Comparison of ENCODE assay signal across 14 cellular contexts in genomic region chr4:31114821-31115220, GRCh38.
A peak's percentile ranks its signal among the peaks of the same experiment; 100 is the strongest.
DNase-seq lines count a peak whose midpoint lies in the region; ATAC-seq and TF ChIP-seq lines count a peak whose summit lies in the region.
"Had no signal": no experiment of that assay in that cellular context is flagged by ENCODE, and none has a peak within 500 bp of the region (broad histone marks: within the 10 kb centered on the region; RNA-seq: fewer than 3 reads in every experiment).

No MANE protein-coding gene starts in this region.

- no peak for TF ChIP-seq POLR2A in erythroblast (IDR thresholded peaks at IDR 0.05; ENCODE audit: low read length)

- H2BK12ac ChIP-seq in mesenchymal stem cell (ENCODE audit: low read length in 2 of 2), result no peak overlapping the region

- H3K4ac ChIP-seq in mesenchymal stem cell (ENCODE audit: low read depth in 1 of 2, low read length in 2 of 2), result no peak overlapping the region

- WGBS in mesenchymal stem cell, result 96% methylated on average over 5 of the region's 6 CpGs

- in situ Hi-C loops in brain microvascular endothelial cell (cut with HindIII; ENCODE audit: low pct_ligation_motif_present, low sequenced_read_pairs), result no loop called here

- peak overlapping the region; percentile 15 for H3K9ac ChIP-seq in mesenchymal stem cell (ENCODE audit: low read length)
- H3K9ac ChIP-seq: BLaER1 had no signal

- H4K91ac ChIP-seq in mesenchymal stem cell (ENCODE audit: low read length), result no peak overlapping the region

- H3K23ac ChIP-seq in mesenchymal stem cell (ENCODE audit: low read length in 2 of 2), result no peak overlapping the region

- no peak overlapping the region for H4K8ac ChIP-seq in mesenchymal stem cell (ENCODE audit: low read length)

- no peak overlapping the region for H3K27ac ChIP-seq in brain microvascular endothelial cell
- H3K27ac ChIP-seq in mesenchymal stem cell (ENCODE audit: low read length, poor library complexity, severe bottlenecking), result no peak overlapping the region
- H3K27ac ChIP-seq: 22Rv1, BLaER1 had no signal

- no peak for ATAC-seq in GM21367 (IDR thresholded peaks at IDR 0.05; ENCODE audit: unreplicated experiment)
- ATAC-seq in GM21737 (IDR thresholded peaks at IDR 0.05; ENCODE audit: unreplicated experiment), result no peak

- H2BK5ac ChIP-seq in mesenchymal stem cell (ENCODE audit: low read depth, low read length, poor library complexity, severe bottlenecking), result no peak overlapping the region

- no peak overlapping the region for H2AFZ ChIP-seq in mesenchymal stem cell (ENCODE audit: low read depth, low read length)

- no peak overlapping the region for H3K4me2 ChIP-seq in mesenchymal stem cell (ENCODE audit: low read length, poor library complexity, severe bottlenecking)
- H3K4me2 ChIP-seq: BLaER1 had no signal

- H3K4me3 ChIP-seq in brain microvascular endothelial cell (ENCODE audit: low read depth, low read length) (no peak overlapping the region), mesenchymal stem cell (ENCODE audit: insufficient read depth in 1 of 2, low read depth in 1 of 2, low read length in 2 of 2) (no peak overlapping the region)
- H3K4me3 ChIP-seq: BLaER1 had no signal

- no peak for TF ChIP-seq CTCF in brain microvascular endothelial cell (IDR thresholded peaks at IDR 0.05; ENCODE audit: low read depth, low read length, missing control alignments)

- H2AK5ac ChIP-seq in mesenchymal stem cell (ENCODE audit: low read length, severe bottlenecking), result no peak overlapping the region

- H2BK15ac ChIP-seq in mesenchymal stem cell (ENCODE audit: low read depth, poor library complexity, severe bottlenecking), result no peak overlapping the region

- no peak overlapping the region for H3K18ac ChIP-seq in mesenchymal stem cell (ENCODE audit: low read depth in 1 of 2, low read length in 2 of 2)

- H3K27me3 ChIP-seq in brain microvascular endothelial cell (replicated peaks) (no peaks in the 10 kb centered on the region), mesenchymal stem cell (ENCODE audit: control insufficient read depth in 1 of 2, insufficient read depth in 1 of 2, low read length in 2 of 2) (no peaks in the 10 kb centered on the region)
- H3K27me3 ChIP-seq: BLaER1 had no signal

- no peaks in the 10 kb centered on the region for H3K36me3 ChIP-seq in brain microvascular endothelial cell (replicated peaks)
- no peaks in the 10 kb centered on the region for H3K36me3 ChIP-seq in mesenchymal stem cell (ENCODE audit: control insufficient read depth in 1 of 2, insufficient read depth in 2 of 2, low read depth in 1 of 2, low read length in 2 of 2)
- H3K36me3 ChIP-seq: BLaER1 had no signal

- DNase-seq in Ammon's horn (ENCODE audit: low spot score), result peak; percentile 20
- peak; percentile 11 for DNase-seq in RPMI7951 (ENCODE audit: low read depth)
- peak; percentile 2 for DNase-seq in brain microvascular endothelial cell
- no peak for DNase-seq in mesenchymal stem cell
- DNase-seq in HT-29 (ENCODE audit: low spot score), result no peak
- DNase-seq in erythroblast (lab: John Stamatoyannopoulos, UW), result no peak
- DNase-seq: CD8-positive, alpha-beta memory T cell; DMS 273 treated with DMSO at 0.1 percent for 48 hours; HCEC 1CT; HFFc6 had no signal

- no peaks in the 10 kb centered on the region for H3K9me3 ChIP-seq in mesenchymal stem cell (ENCODE audit: control insufficient read depth, low read length)
- H3K9me3 ChIP-seq: BLaER1 had no signal

- H3K79me1 ChIP-seq in mesenchymal stem cell (replicated peaks; ENCODE audit: low read length, poor library complexity, severe bottlenecking), result no peaks in the 10 kb centered on the region

- no peaks in the 10 kb centered on the region for H3K4me1 ChIP-seq in mesenchymal stem cell (ENCODE audit: control insufficient read depth, insufficient read depth, low read depth, low read length)
- H3K4me1 ChIP-seq: BLaER1 had no signal

- no peak overlapping the region for H2BK120ac ChIP-seq in mesenchymal stem cell (ENCODE audit: low read depth, low read length)

- no peak overlapping the region for H3K14ac ChIP-seq in mesenchymal stem cell (ENCODE audit: low read length in 2 of 2)

Comparison
In these comparisons a context has a peak if more than half of its experiments do, and no peak if none do; other contexts are left out.
1. DNase-seq: peak in Ammon's horn (single experiment), RPMI7951 (single experiment) and brain microvascular endothelial cell (single experiment); none in mesenchymal stem cell (single experiment), HT-29 (single experiment) and erythroblast (0 of 2).